In genomic region chr15:65904301-65904700, GRCh38 we compare ENCODE assay signal across 1 cellular context.
TF ChIP-seq lines count a peak whose summit lies in the region.

No MANE protein-coding gene starts in this region.

TF ChIP-seq in GM12878, 131 proteins besides CTCF, POLR2A, EP300 and RAD21:
- no peak for TF ChIP-seq ZNF217 (IDR thresholded peaks at IDR 0.05)
- TF ChIP-seq POU2F2 (IDR thresholded peaks at IDR 0.05; ENCODE audit: borderline replicate concordance, low read depth, low read length) = no peak
- no peak for TF ChIP-seq HDAC2 (IDR thresholded peaks at IDR 0.05)
- TF ChIP-seq MXI1 (IDR thresholded peaks at IDR 0.05; ENCODE audit: low read depth, low read length) = no peak
- no peak for TF ChIP-seq ATF7 (IDR thresholded peaks at IDR 0.05; ENCODE audit: low read depth)
- TF ChIP-seq SPI1 (IDR thresholded peaks at IDR 0.05; ENCODE audit: borderline replicate concordance, insufficient read depth, low read depth, low read length) = no peak
- TF ChIP-seq USF2 (IDR thresholded peaks at IDR 0.05; ENCODE audit: borderline replicate concordance, low read depth, low read length) = no peak
- no peak for TF ChIP-seq ESRRA (IDR thresholded peaks at IDR 0.05; ENCODE audit: low read length)
- TF ChIP-seq SKIL (IDR thresholded peaks at IDR 0.05; ENCODE audit: low read depth, poor library complexity, severe bottlenecking) = no peak
